ENCODE assay signal across 8 cellular contexts in the genomic region with DNA sequence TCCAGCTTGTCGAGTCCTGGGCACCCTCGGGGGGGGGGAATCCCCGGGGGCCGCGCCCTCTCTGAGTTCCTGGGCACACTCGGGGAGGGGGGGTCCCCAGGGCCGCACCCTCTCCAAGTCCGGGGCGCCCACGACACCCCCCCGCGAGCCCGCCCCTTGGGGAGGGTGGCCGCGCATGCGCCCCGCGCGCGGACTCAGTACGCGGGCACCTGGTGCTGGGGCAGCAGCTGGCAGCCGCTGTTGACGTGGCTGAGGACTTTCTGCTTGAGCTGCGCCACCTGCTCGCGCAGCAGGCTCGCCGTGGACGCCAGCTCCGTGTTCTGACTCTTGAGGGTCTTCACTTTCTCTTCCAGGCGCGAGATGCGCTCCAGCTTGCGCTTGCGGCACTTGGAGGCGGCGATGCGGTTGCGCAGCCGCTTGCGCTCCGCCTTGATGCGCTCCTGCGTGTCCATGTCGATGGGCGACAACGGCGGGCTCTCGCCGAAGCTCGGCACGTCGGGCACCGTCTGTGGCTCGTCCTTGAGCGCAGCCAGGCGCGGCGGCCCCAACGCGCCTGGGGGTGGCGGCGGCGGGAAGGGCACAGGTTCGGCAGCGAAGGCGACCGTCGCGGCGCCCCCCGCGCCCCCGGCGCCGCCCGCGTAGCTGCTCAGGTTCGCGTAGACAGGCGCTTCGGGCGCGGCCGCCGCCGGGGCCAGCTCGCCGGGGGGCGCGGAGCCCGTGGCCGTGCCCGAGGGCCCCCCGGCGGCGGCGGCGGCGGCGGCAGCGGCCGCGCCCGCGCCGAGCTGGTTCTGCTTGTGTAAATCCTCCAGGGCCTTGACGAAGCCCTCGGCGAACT. TPM values are rescaled to one million over a fixed set of nuclear protein-coding genes. Genes with fewer than 3 reads are reported as not detected.
DNase-seq lines count a peak whose midpoint lies in the region; ATAC-seq and TF ChIP-seq lines count a peak whose summit lies in the region.

No MANE protein-coding gene starts in this region.

- WGBS in HUES64 = under 1% methylated on average over 111 of the region's 111 CpGs

- H3K9ac ChIP-seq in HUES64 (ENCODE audit: low read depth, low read length) (peak overlapping the region; percentile 93), subcutaneous abdominal adipose tissue (ENCODE audit: low read length in 5 of 5) (peak overlapping the region; percentile 81 to 100 (median 99))

- TF ChIP-seq CTCF in Peyer's patch (IDR thresholded peaks at IDR 0.05) = peak in 1 of 6 experiments; percentile 20
- TF ChIP-seq CTCF in fibroblast of pulmonary artery (IDR thresholded peaks at IDR 0.05; ENCODE audit: low read length, missing control alignments) = no peak

- H3K4me3 ChIP-seq in HUES64 (ENCODE audit: low read length) (peak overlapping the region; percentile 99), Peyer's patch (peak overlapping the region; percentile 72 to 100 (median 90)), fibroblast of pulmonary artery (replicated peaks; ENCODE audit: low read depth, low read length) (peak overlapping the region; percentile 96), subcutaneous abdominal adipose tissue (ENCODE audit: low read depth in 1 of 5, low read length in 5 of 5) (peak overlapping the region; percentile 57 to 100 (median 99))

- peak overlapping the region; percentile 94 to 98 for H3K27ac Mint-ChIP-seq in natural killer cell treated with Interleukin-12 subunit alpha and Interleukin-12 subunit beta and Interleukin-15 and Interleukin-18, amount 100 ng/mL, for 72 hours

- ATAC-seq in natural killer cell treated with Interleukin-12 subunit alpha and Interleukin-12 subunit beta and Interleukin-15 and Interleukin-18, amount 100 ng/mL, for 72 hours = peak; percentile 22 to 26

- DNase-seq in ACHN (peak; percentile 67), Peyer's patch (peak; percentile 86 to 94 (median 92)), fibroblast of pulmonary artery (ENCODE audit: low read depth) (peak; percentile 75)
- peak; percentile 80 for DNase-seq in activated effector memory CD4-positive, alpha-beta T cell treated with Interleukin-2 at 50 U/mL for 16 hours
- peak; percentile 86 for DNase-seq in natural killer cell treated with Interleukin-12 subunit alpha and Interleukin-12 subunit beta and Interleukin-15 and Interleukin-18, amount 100 ng/mL, for 72 hours (ENCODE audit: low spot score)

- no peaks in the 10 kb centered on the region for H3K9me3 ChIP-seq in HUES64 (ENCODE audit: insufficient read depth, low read depth, low read length)
- no peaks in the 10 kb centered on the region for H3K9me3 ChIP-seq in Peyer's patch
- H3K9me3 ChIP-seq in subcutaneous abdominal adipose tissue (ENCODE audit: control insufficient read depth in 5 of 5, low read length in 5 of 5) = no peaks in the 10 kb centered on the region

- no peaks in the 10 kb centered on the region for H3K27me3 Mint-ChIP-seq in natural killer cell treated with Interleukin-12 subunit alpha and Interleukin-12 subunit beta and Interleukin-15 and Interleukin-18, amount 100 ng/mL, for 72 hours

- peak overlapping the region; percentile 93 for H3K27ac ChIP-seq in HUES64 (ENCODE audit: low read depth, low read length)
- H3K27ac ChIP-seq in Peyer's patch = peak overlapping the region; percentile 100
- peak overlapping the region; percentile 97 for H3K27ac ChIP-seq in subcutaneous abdominal adipose tissue (ENCODE audit: low read depth, low read length)

- no peaks in the 10 kb centered on the region for H3K27me3 ChIP-seq in HUES64 (ENCODE audit: insufficient read depth, low read length)
- H3K27me3 ChIP-seq in Peyer's patch = no peaks in the 10 kb centered on the region
- H3K27me3 ChIP-seq in subcutaneous abdominal adipose tissue (ENCODE audit: control insufficient read depth in 5 of 5, insufficient read depth in 4 of 5, low read length in 5 of 5) = no peaks in the 10 kb centered on the region

- peaks cover 36 to 38% of the 10 kb centered on the region in 2 donors for H3K4me1 Mint-ChIP-seq in natural killer cell treated with Interleukin-12 subunit alpha and Interleukin-12 subunit beta and Interleukin-15 and Interleukin-18, amount 100 ng/mL, for 72 hours (ENCODE audit: low read depth in 2 of 2)

- H3K36me3 Mint-ChIP-seq in natural killer cell treated with Interleukin-12 subunit alpha and Interleukin-12 subunit beta and Interleukin-15 and Interleukin-18, amount 100 ng/mL, for 72 hours = peaks cover 11% of the 10 kb centered on the region

- in situ Hi-C loops in ACHN (cut with HindIII; ENCODE audit: low pct_ligation_motif_present, low pct_unique_long_range_greater_than_20kb, low sequenced_read_pairs) = no loop called here

- peak; percentile 81 for TF ChIP-seq POLR2A in GM18526 (IDR thresholded peaks at IDR 0.05; ENCODE audit: extremely low read depth, insufficient read length)
- TF ChIP-seq POLR2A in Peyer's patch (IDR thresholded peaks at IDR 0.05) = peak; percentile 92 to 95

- no peaks in the 10 kb centered on the region for H3K9me3 Mint-ChIP-seq in natural killer cell treated with Interleukin-12 subunit alpha and Interleukin-12 subunit beta and Interleukin-15 and Interleukin-18, amount 100 ng/mL, for 72 hours

- peak overlapping the region; percentile 94 for H3K4me3 Mint-ChIP-seq in natural killer cell treated with Interleukin-12 subunit alpha and Interleukin-12 subunit beta and Interleukin-15 and Interleukin-18, amount 100 ng/mL, for 72 hours

- H3K4me1 ChIP-seq in HUES64 (ENCODE audit: insufficient read depth, low read length) (no peaks in the 10 kb centered on the region), Peyer's patch (peaks cover 14 to 61% (median 18%) of the 10 kb centered on the region in 4 donors), subcutaneous abdominal adipose tissue (ENCODE audit: control insufficient read depth in 5 of 5, insufficient read depth in 5 of 5, low read length in 5 of 5) (peaks cover 17 to 58% (median 42%) of the 10 kb centered on the region in 5 donors)

- H3K36me3 ChIP-seq in HUES64 (ENCODE audit: insufficient read depth, low read length) = peaks cover 11% of the 10 kb centered on the region
- H3K36me3 ChIP-seq in Peyer's patch = peaks cover 0 to 31% (median 0%) of the 10 kb centered on the region in 3 donors
- H3K36me3 ChIP-seq in subcutaneous abdominal adipose tissue (ENCODE audit: control insufficient read depth in 5 of 5, insufficient read depth in 5 of 5, low read length in 5 of 5) = peaks cover 0 to 19% (median 16%) of the 10 kb centered on the region in 5 donors

RNA-seq across cellular contexts. Expression of a gene that starts 1.0 kb away (rescaled TPM):
- 93.0 TPM for polyA plus RNA-seq in HUES64 (2013, experiment 1 of 2)
- polyA plus RNA-seq in HUES64 (2013, experiment 2 of 2) = 114 TPM
- total RNA-seq in Peyer's patch = 100 to 1,000 TPM; 629 to 753 (median 680) TPM
- total RNA-seq in natural killer cell treated with Interleukin-12 subunit alpha and Interleukin-12 subunit beta and Interleukin-15 and Interleukin-18, amount 100 ng/mL, for 72 hours = 100 to 1,000 TPM; 218 to 267 TPM

RNA-seq across cellular contexts. Expression of a gene that starts 6.2 kb away (rescaled TPM):
- 0.20 TPM for polyA plus RNA-seq in HUES64 (2013, experiment 1 of 2)
- 0.38 TPM for polyA plus RNA-seq in HUES64 (2013, experiment 2 of 2)
- 10 to 100 TPM in 2 of 4 donors, 1 to 10 TPM in 2; 7.4 to 40.2 (median 17.0) TPM for total RNA-seq in Peyer's patch
- 1 to 10 TPM; 1.5 to 4.0 TPM for total RNA-seq in natural killer cell treated with Interleukin-12 subunit alpha and Interleukin-12 subunit beta and Interleukin-15 and Interleukin-18, amount 100 ng/mL, for 72 hours

RNA-seq across cellular contexts. Expression of a gene that starts 42.4 kb away (rescaled TPM):
- 248 TPM for polyA plus RNA-seq in HUES64 (2013, experiment 1 of 2)
- polyA plus RNA-seq in HUES64 (2013, experiment 2 of 2) = 269 TPM
- total RNA-seq in Peyer's patch = 100 to 1,000 TPM; 102 to 193 (median 178) TPM
- total RNA-seq in natural killer cell treated with Interleukin-12 subunit alpha and Interleukin-12 subunit beta and Interleukin-15 and Interleukin-18, amount 100 ng/mL, for 72 hours = 100 to 1,000 TPM; 153 to 223 TPM

RNA-seq across cellular contexts. Expression of a gene that starts 54.2 kb away (rescaled TPM):
- 0.55 TPM for polyA plus RNA-seq in HUES64 (2013, experiment 1 of 2)
- polyA plus RNA-seq in HUES64 (2013, experiment 2 of 2) = 0.44 TPM
- 1 to 10 TPM in 3 of 4 donors, not detected in 1; 3.9 to 8.3 (median 8.3) TPM for total RNA-seq in Peyer's patch
- 1 to 10 TPM in 1 of 2 donors, under 1 TPM in 1; 0.22 to 1.4 TPM for total RNA-seq in natural killer cell treated with Interleukin-12 subunit alpha and Interleukin-12 subunit beta and Interleukin-15 and Interleukin-18, amount 100 ng/mL, for 72 hours

RNA-seq across cellular contexts. Expression of a gene that starts 59.9 kb away (rescaled TPM):
- 12.6 TPM for polyA plus RNA-seq in HUES64 (2013, experiment 1 of 2)
- polyA plus RNA-seq in HUES64 (2013, experiment 2 of 2) = 15.8 TPM
- 100 to 1,000 TPM in 1 of 4 donors, 10 to 100 TPM in 3; 45.4 to 138 (median 89.2) TPM for total RNA-seq in Peyer's patch
- 10 to 100 TPM; 42.1 to 50.7 TPM for total RNA-seq in natural killer cell treated with Interleukin-12 subunit alpha and Interleukin-12 subunit beta and Interleukin-15 and Interleukin-18, amount 100 ng/mL, for 72 hours

Comparison
In these comparisons a context has a peak if more than half of its experiments do, and no peak if none do; other contexts are left out.
1. Peak in every context shown above with its lines: DNase-seq, ATAC-seq, H3K4me3 ChIP-seq and H3K27ac ChIP-seq.